ENCODE assay signal across 34 cellular contexts in the genomic region with DNA sequence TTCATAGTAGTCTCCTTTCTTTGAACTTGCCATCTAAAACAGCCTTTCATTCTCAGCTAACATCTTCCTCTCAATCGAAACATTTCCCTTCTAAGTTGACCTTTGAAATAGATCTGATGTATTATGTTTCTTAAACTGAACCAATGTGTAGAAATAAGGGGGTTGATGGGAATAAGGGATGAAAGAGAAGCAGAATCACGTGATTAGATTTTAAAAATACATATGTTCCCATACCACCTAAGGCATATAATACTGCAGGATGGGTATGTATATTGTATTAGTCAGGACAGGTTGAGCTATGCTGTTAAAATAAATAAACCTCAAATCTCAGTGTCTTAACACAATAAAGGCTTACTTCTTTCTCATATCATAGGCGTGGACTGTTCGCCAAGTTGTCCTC.
A peak's percentile ranks its signal among the peaks of the same experiment; 100 is the strongest.
DNase-seq lines count a peak whose midpoint lies in the region; ATAC-seq, FAIRE-seq and TF ChIP-seq lines count a peak whose summit lies in the region.
"Had no signal": no experiment of that assay in that cellular context is flagged by ENCODE, and none has a peak within 500 bp of the region (broad histone marks: within the 10 kb centered on the region; RNA-seq: fewer than 3 reads in every experiment).

No MANE protein-coding gene starts in this region.

- no peaks in the 10 kb centered on the region for H3K27me3 Mint-ChIP-seq in Calu3 (ENCODE audit: unreplicated experiment)

- in situ Hi-C loops in HepG2 (cut with HindIII; ENCODE audit: extremely low pct_ligation_motif_present, low pct_unique_long_range_greater_than_20kb) = no loop called here
- in situ Hi-C loops in K562 (cut with MboI) = no loop called here

- H3K27me3 ChIP-seq in HepG2 (ENCODE audit: control insufficient read depth in 1 of 2, insufficient read depth in 2 of 2, low read length in 2 of 2) = no peaks in the 10 kb centered on the region
- no peaks in the 10 kb centered on the region for H3K27me3 ChIP-seq in right lobe of liver
- no peaks in the 10 kb centered on the region for H3K27me3 ChIP-seq in K562 (ENCODE audit: control insufficient read depth in 2 of 2, insufficient read depth in 2 of 2, low read length in 2 of 2)
- no peaks in the 10 kb centered on the region for H3K27me3 ChIP-seq in dorsolateral prefrontal cortex
- no peaks in the 10 kb centered on the region for H3K27me3 ChIP-seq in tibial artery
- H3K27me3 ChIP-seq: BLaER1; BLaER1 treated with 17β-estradiol and CSF1 and Interleukin-3, amounts not matched to agents 10 nM and 100 nM had no signal

- intact Hi-C loops in HepG2 (cut with micrococcal nuclease; ENCODE audit: unreplicated experiment) (no loop called here), right lobe of liver (cut with DNase I) (no loop called here), Calu3 (cut with micrococcal nuclease; ENCODE audit: unreplicated experiment) (loop anchor here (5.0 kb wide), 1 partner anchor 51 kb away; no protein-coding TSS in a partner anchor), K562 (cut with micrococcal nuclease) (no loop called here), dorsolateral prefrontal cortex (cut with DNase I) (no loop called here), tibial artery (cut with DNase I; ENCODE audit: low total_unique reads) (no loop called here)

- peak overlapping the region; percentile 32 for H3K27ac Mint-ChIP-seq in Calu3 (ENCODE audit: unreplicated experiment)
- H3K27ac Mint-ChIP-seq: B cell; CD14-positive monocyte; CD4-positive, alpha-beta memory T cell; CD4-positive, alpha-beta T cell; CD4-positive, CD25-positive, alpha-beta regulatory T cell; CD8-positive, alpha-beta memory T cell; CD8-positive, alpha-beta T cell had no signal

- H4K20me1 ChIP-seq in HepG2 (ENCODE audit: insufficient read depth, low read length) = no peaks in the 10 kb centered on the region
- no peaks in the 10 kb centered on the region for H4K20me1 ChIP-seq in K562 (replicated peaks; ENCODE audit: control insufficient read depth, insufficient read depth, low read length)
- H4K20me1 ChIP-seq: BLaER1; BLaER1 treated with 17β-estradiol and CSF1 and Interleukin-3, amounts not matched to agents 10 nM and 100 nM had no signal

- no peaks in the 10 kb centered on the region for H3K9me1 ChIP-seq in K562 (ENCODE audit: control insufficient read depth, insufficient read depth, low read length)

- H3K9me3 ChIP-seq in HepG2 (ENCODE audit: low read length) (no peaks in the 10 kb centered on the region), right lobe of liver (no peaks in the 10 kb centered on the region), K562 (replicated peaks; ENCODE audit: control insufficient read depth, insufficient read depth, low read depth, low read length) (no peaks in the 10 kb centered on the region), tibial artery (peaks cover 0 to 8% (median 0%) of the 10 kb centered on the region in 3 donors)
- H3K9me3 ChIP-seq: A549, BE2C had no signal

- no TSS peak for BruUV-seq in HepG2 (replicated peaks; lab: Mats Ljungman, UMichigan)
- no TSS peak for BruUV-seq in Calu3 (replicated peaks; lab: Mats Ljungman, UMichigan)
- no TSS peak for BruUV-seq in K562 (replicated peaks; lab: Mats Ljungman, UMichigan)

- no peak overlapping the region for H3K27ac ChIP-seq in HepG2 (ENCODE audit: extremely low read length, insufficient read depth, low read length)
- no peak overlapping the region for H3K27ac ChIP-seq in right lobe of liver
- H3K27ac ChIP-seq in K562 (ENCODE audit: extremely low read depth, low read depth, low read length) = no peak overlapping the region
- no peak overlapping the region for H3K27ac ChIP-seq in dorsolateral prefrontal cortex
- no peak overlapping the region for H3K27ac ChIP-seq in tibial artery
- H3K27ac ChIP-seq: 22Rv1; A549; BLaER1; BLaER1 treated with 17β-estradiol and CSF1 and Interleukin-3, amounts not matched to agents 10 nM and 100 nM; C4-2B had no signal

- peaks cover 18% of the 10 kb centered on the region for H3K9me3 Mint-ChIP-seq in Calu3 (ENCODE audit: low read depth, unreplicated experiment)
- H3K9me3 Mint-ChIP-seq: CD8-positive, alpha-beta T cell had no signal

- TF ChIP-seq RAD21 in HepG2 (CRISPR knock-in tag; IDR thresholded peaks at IDR 0.05) (no peak), K562 (CRISPR knock-in tag; conservative IDR thresholded peaks at IDR 0.05 in 1 of 2, IDR thresholded peaks at IDR 0.05 in 1 of 2) (no peak)

- TF ChIP-seq POLR2A in HepG2 (IDR thresholded peaks at IDR 0.05; ENCODE audit: insufficient read depth in 1 of 2, low read depth in 2 of 2, low read length in 2 of 2) (no peak), right lobe of liver (IDR thresholded peaks at IDR 0.05) (no peak), K562 (conservative IDR thresholded peaks at IDR 0.05) (no peak)

- no peak for DNase-seq in HepG2 (ENCODE audit: low spot score)
- DNase-seq in right lobe of liver = no peak
- DNase-seq in Calu3 = no peak
- DNase-seq in K562 (ENCODE audit: extremely low read depth in 1 of 4, low spot score in 3 of 4) = no peak
- DNase-seq in dorsolateral prefrontal cortex = no peak
- no peak for DNase-seq in tibial artery
- DNase-seq: 8988T; ACHN; AML-193; BE2C; C1 segment of cervical spinal cord; Caco-2; CD4-positive, alpha-beta memory T cell; CD4-positive, alpha-beta T cell; CD4-positive, CD25-positive, alpha-beta regulatory T cell; CD8-positive, alpha-beta memory T cell; CD8-positive, alpha-beta T cell; COR-L47; DMS 273 treated with DMSO at 0.1 percent for 48 hours; DMS153; DMS53; DMS79; DMS79 treated with DMSO at 0.1 percent for 48 hours; DND-41; EL had no signal

- ATAC-seq in HepG2 = no peak
- no peak for ATAC-seq in right lobe of liver
- no peak for ATAC-seq in K562
- ATAC-seq: A549; CD8-positive, alpha-beta T cell had no signal

- H3K9ac ChIP-seq in HepG2 (ENCODE audit: insufficient read depth, low read depth, low read length) = no peak overlapping the region
- no peak overlapping the region for H3K9ac ChIP-seq in K562 (ENCODE audit: insufficient read depth in 1 of 2, low read depth in 2 of 2, low read length in 2 of 2)
- H3K9ac ChIP-seq: BLaER1; BLaER1 treated with 17β-estradiol and CSF1 and Interleukin-3, amounts not matched to agents 10 nM and 100 nM had no signal

- TF ChIP-seq CTCF in HepG2 (CRISPR knock-in tag; IDR thresholded peaks at IDR 0.05) (no peak), right lobe of liver (IDR thresholded peaks at IDR 0.05) (no peak), Calu3 (IDR thresholded peaks at IDR 0.05; ENCODE audit: unreplicated experiment) (no peak), K562 (IDR thresholded peaks at IDR 0.05 in 2 of 3, conservative IDR thresholded peaks at IDR 0.05 in 1 of 3; ENCODE audit: insufficient read depth in 2 of 3, low read depth in 1 of 3, low read length in 3 of 3) (no peak), dorsolateral prefrontal cortex (IDR thresholded peaks at IDR 0.05 in 54 of 56, conservative IDR thresholded peaks at IDR 0.05 in 2 of 56; ENCODE audit: low read depth in 1 of 56, partially characterized antibody in 56 of 56) (no peak), tibial artery (IDR thresholded peaks at IDR 0.05) (no peak)

- H3K4me2 ChIP-seq in HepG2 (ENCODE audit: low read depth, low read length) (no peak overlapping the region), K562 (ENCODE audit: insufficient read depth, low read length) (no peak overlapping the region)
- H3K4me2 ChIP-seq: A549; BLaER1; BLaER1 treated with 17β-estradiol and CSF1 and Interleukin-3, amounts not matched to agents 10 nM and 100 nM had no signal

- H3K36me3 Mint-ChIP-seq in Calu3 (ENCODE audit: insufficient read depth, unreplicated experiment) = peaks cover 14% of the 10 kb centered on the region
- H3K36me3 Mint-ChIP-seq: CD14-positive monocyte; CD4-positive, alpha-beta memory T cell; CD4-positive, CD25-positive, alpha-beta regulatory T cell; CD8-positive, alpha-beta memory T cell; CD8-positive, alpha-beta T cell had no signal

- H2AFZ ChIP-seq in HepG2 (ENCODE audit: low read length) (no peak overlapping the region), K562 (ENCODE audit: low read depth, low read length) (no peak overlapping the region)

- H3K4me3 ChIP-seq in HepG2 (replicated peaks in 1 of 3; ENCODE audit: insufficient read depth in 1 of 3, low read depth in 2 of 3, low read length in 3 of 3) (no peak overlapping the region), right lobe of liver (no peak overlapping the region), K562 (no peak overlapping the region), dorsolateral prefrontal cortex (no peak overlapping the region), tibial artery (no peak overlapping the region)
- H3K4me3 ChIP-seq: A549; BLaER1; BLaER1 treated with 17β-estradiol and CSF1 and Interleukin-3, amounts not matched to agents 10 nM and 100 nM had no signal

- no peak overlapping the region for H3K4me3 Mint-ChIP-seq in Calu3 (ENCODE audit: low read depth, unreplicated experiment)
- H3K4me3 Mint-ChIP-seq: B cell; CD14-positive monocyte; CD4-positive, alpha-beta memory T cell; CD4-positive, alpha-beta T cell; CD4-positive, CD25-positive, alpha-beta regulatory T cell; CD8-positive, alpha-beta memory T cell; CD8-positive, alpha-beta T cell had no signal

- H3K4me1 ChIP-seq in HepG2 (ENCODE audit: insufficient read depth, low read length) = peaks cover 7% of the 10 kb centered on the region; the same call in 1 of the 2 replicates
- H3K4me1 ChIP-seq in right lobe of liver = peaks cover 0 to 4% (median 0%) of the 10 kb centered on the region in 4 donors
- H3K4me1 ChIP-seq in K562 (replicated peaks in 1 of 2; ENCODE audit: control insufficient read depth in 2 of 2, insufficient read depth in 2 of 2, low read length in 2 of 2) = no peaks in the 10 kb centered on the region
- no peaks in the 10 kb centered on the region for H3K4me1 ChIP-seq in tibial artery
- H3K4me1 ChIP-seq: BE2C; BLaER1; BLaER1 treated with 17β-estradiol and CSF1 and Interleukin-3, amounts not matched to agents 10 nM and 100 nM; Caco-2 had no signal

- peaks cover 36% of the 10 kb centered on the region for H3K4me1 Mint-ChIP-seq in Calu3 (ENCODE audit: low read depth, unreplicated experiment)
- H3K4me1 Mint-ChIP-seq: CD14-positive monocyte; CD4-positive, alpha-beta memory T cell; CD4-positive, CD25-positive, alpha-beta regulatory T cell; CD8-positive, alpha-beta memory T cell had no signal

- WGBS in HepG2 (ENCODE audit: low lambda C conversion rate) = 25% methylated on average over 4 of the region's 4 CpGs
- 64% methylated on average over 2 of the region's 4 CpGs for WGBS in right lobe of liver (ENCODE audit: insufficient coverage, low coverage, low lambda C conversion rate, missing lambda C conversion rate)
- WGBS in K562 (ENCODE audit: insufficient coverage, low coverage, missing lambda C conversion rate) = 2% methylated on average over 4 of the region's 4 CpGs

- CTCF ChIA-PET in HepG2 (lab: Yijun Ruan, JAX; ENCODE audit: low intra/inter-chr PET ratio, low total read pairs) (no interaction called here), Calu3 (lab: Charles Lee) (no interaction called here), K562 (lab: Yijun Ruan, JAX; ENCODE audit: low intra/inter-chr PET ratio) (no interaction called here)

- POLR2A ChIA-PET in HepG2 (lab: Yijun Ruan, JAX) (no interaction called here), K562 (lab: Yijun Ruan, JAX) (no interaction called here)

- no peak for FAIRE-seq in HepG2 (lab: Jason Lieb, UNC)
- FAIRE-seq in K562 (lab: Jason Lieb, UNC) = no peak
- FAIRE-seq: A204.1, A549, D721Med had no signal

- no peaks in the 10 kb centered on the region for H3K36me3 ChIP-seq in HepG2 (replicated peaks in 1 of 2; ENCODE audit: control insufficient read depth in 1 of 2, insufficient read depth in 2 of 2, low read length in 2 of 2)
- H3K36me3 ChIP-seq in right lobe of liver = no peaks in the 10 kb centered on the region
- H3K36me3 ChIP-seq in K562 (ENCODE audit: control insufficient read depth, insufficient read depth, low read length) = no peaks in the 10 kb centered on the region
- H3K36me3 ChIP-seq in tibial artery = no peaks in the 10 kb centered on the region
- H3K36me3 ChIP-seq: BE2C; BLaER1; BLaER1 treated with 17β-estradiol and CSF1 and Interleukin-3, amounts not matched to agents 10 nM and 100 nM had no signal

- H3K79me2 ChIP-seq in HepG2 (ENCODE audit: insufficient read depth, low read length) = no peaks in the 10 kb centered on the region
- no peaks in the 10 kb centered on the region for H3K79me2 ChIP-seq in K562 (ENCODE audit: control insufficient read depth, insufficient read depth, low read length)

- TF ChIP-seq EP300 in HepG2 (IDR thresholded peaks at IDR 0.05; ENCODE audit: low read depth in 2 of 2, low read length in 2 of 2) (no peak), HepG2 (CRISPR knock-in tag; IDR thresholded peaks at IDR 0.05; ENCODE audit: borderline replicate concordance) (no peak), K562 (IDR thresholded peaks at IDR 0.05; ENCODE audit: low read length) (no peak)
